Comparison of ENCODE assay signal across 22 cellular contexts in genomic region chr4:151691639-151692442, GRCh38.
A peak's percentile ranks its signal among the peaks of the same experiment; 100 is the strongest.
DNase-seq lines count a peak whose midpoint lies in the region; ATAC-seq and TF ChIP-seq lines count a peak whose summit lies in the region.
"Had no signal": no experiment of that assay in that cellular context is flagged by ENCODE, and none has a peak within 500 bp of the region (broad histone marks: within the 10 kb centered on the region; RNA-seq: fewer than 3 reads in every experiment).

No MANE protein-coding gene starts in this region.

- peaks cover 20 to 62% (median 50%) of the 10 kb centered on the region in 3 donors for H3K4me1 ChIP-seq in esophagus squamous epithelium
- H3K4me1 ChIP-seq in endodermal cell (ENCODE audit: control insufficient read depth, insufficient read depth, low read length), result peaks cover 13% of the 10 kb centered on the region

- TF ChIP-seq CTCF in esophagus squamous epithelium (IDR thresholded peaks at IDR 0.05) (no peak), endodermal cell (conservative IDR thresholded peaks at IDR 0.05) (no peak)

- H3K4me1 Mint-ChIP-seq in endodermal cell, result peaks cover 7% of the 10 kb centered on the region
- H3K4me1 Mint-ChIP-seq: naive thymus-derived CD4-positive, alpha-beta T cell had no signal

- no peak overlapping the region for H3K9ac ChIP-seq in endodermal cell (ENCODE audit: extremely low read depth, low read length, poor library complexity, severe bottlenecking)

- H3K4me3 ChIP-seq in esophagus squamous epithelium, result no peak overlapping the region
- no peak overlapping the region for H3K4me3 ChIP-seq in endodermal cell (ENCODE audit: low read length)
- H3K4me3 ChIP-seq: adrenal gland, lung had no signal

- no peaks in the 10 kb centered on the region for H3K27me3 Mint-ChIP-seq in endodermal cell (ENCODE audit: insufficient read depth)
- H3K27me3 Mint-ChIP-seq: naive thymus-derived CD4-positive, alpha-beta T cell had no signal

- H3K36me3 Mint-ChIP-seq in endodermal cell (ENCODE audit: low read depth), result peaks cover 16% of the 10 kb centered on the region

- no peak overlapping the region for H3K27ac Mint-ChIP-seq in endodermal cell
- H3K27ac Mint-ChIP-seq: T-helper 1 cell treated with Interleukin-12 subunit alpha and Interleukin-12 subunit beta and Interleukin-4 antibody, amounts not matched to agents 30 μg/mL and 1 μg/mL, for 36 hours had no signal

- intact Hi-C loops in esophagus squamous epithelium (cut with DNase I), result no loop called here

- H3K9me3 Mint-ChIP-seq in endodermal cell, result peaks cover under 1% of the 10 kb centered on the region
- H3K9me3 Mint-ChIP-seq: activated T-cell treated with anti-CD3 and anti-CD28 coated beads, Interleukin-2, amount 50 U/mL, for 4 hours; naive thymus-derived CD4-positive, alpha-beta T cell; T-helper 1 cell treated with Interleukin-12 subunit alpha and Interleukin-12 subunit beta and Interleukin-4 antibody, amounts not matched to agents 30 μg/mL and 1 μg/mL, for 36 hours had no signal

- WGBS in esophagus squamous epithelium, 2 donors, result 65 to 73% methylated on average over 6 to 12 of the region's 14 CpGs
- WGBS in endodermal cell (ENCODE audit: insufficient coverage in 1 of 2, insufficient read length in 1 of 2), 2 experiments, result 82 to 90% methylated on average over 12 to 14 of the region's 14 CpGs

- no peak for ATAC-seq in GM21825 (IDR thresholded peaks at IDR 0.05; ENCODE audit: unreplicated experiment)
- ATAC-seq: activated T-cell treated with anti-CD3 and anti-CD28 coated beads, Interleukin-2, amount 50 U/mL, for 4 hours; naive thymus-derived CD4-positive, alpha-beta T cell had no signal

- no peaks in the 10 kb centered on the region for H3K36me3 ChIP-seq in esophagus squamous epithelium
- H3K36me3 ChIP-seq in endodermal cell (ENCODE audit: control insufficient read depth, insufficient read depth, low read length), result no peaks in the 10 kb centered on the region
- H3K36me3 ChIP-seq: adrenal gland had no signal

- H3K9me3 ChIP-seq in esophagus squamous epithelium (no peaks in the 10 kb centered on the region), endodermal cell (ENCODE audit: control insufficient read depth, low read length) (no peaks in the 10 kb centered on the region)
- H3K9me3 ChIP-seq: adrenal gland had no signal

- no peak for TF ChIP-seq POLR2A in esophagus squamous epithelium (IDR thresholded peaks at IDR 0.05)

- no peaks in the 10 kb centered on the region for H3K27me3 ChIP-seq in esophagus squamous epithelium
- H3K27me3 ChIP-seq in endodermal cell (ENCODE audit: control insufficient read depth, insufficient read depth, low read length, poor library complexity, severe bottlenecking), result no peaks in the 10 kb centered on the region
- H3K27me3 ChIP-seq: adrenal gland had no signal

- H3K27ac ChIP-seq in esophagus squamous epithelium, result peak overlapping the region; percentile 0 to 65 (median 50)
- H3K27ac ChIP-seq in temporal lobe (ENCODE audit: low read depth, low read length), result peak overlapping the region; percentile 52
- H3K27ac ChIP-seq in endodermal cell (ENCODE audit: low read depth, low read length), result no peak overlapping the region
- H3K27ac ChIP-seq: 22Rv1, adrenal gland had no signal

- no peak overlapping the region for H3K4me3 Mint-ChIP-seq in endodermal cell
- H3K4me3 Mint-ChIP-seq: activated T-cell treated with anti-CD3 and anti-CD28 coated beads, Interleukin-2, amount 50 U/mL, for 4 hours; naive thymus-derived CD4-positive, alpha-beta T cell; T-helper 1 cell treated with Interleukin-12 subunit alpha and Interleukin-12 subunit beta and Interleukin-4 antibody, amounts not matched to agents 30 μg/mL and 1 μg/mL, for 36 hours had no signal

- DNase-seq in DMS79 treated with DMSO at 0.1 percent for 48 hours (lab: John Stamatoyannopoulos, UW), result peak; percentile 12
- no peak for DNase-seq in DMS79 (lab: John Stamatoyannopoulos, UW)
- no peak for DNase-seq in esophagus squamous epithelium (lab: John Stamatoyannopoulos, UW)
- DNase-seq in myocyte (ENCODE audit: low read depth), result peak; percentile 83
- no peak for DNase-seq in endodermal cell
- no peak for DNase-seq in COLO668 (lab: John Stamatoyannopoulos, UW; ENCODE audit: unreplicated experiment)
- DNase-seq: activated CD8-positive, alpha-beta memory T cell treated with anti-CD3 and anti-CD28 coated beads for 24 hours; activated naive CD4-positive, alpha-beta T cell; activated T-cell treated with anti-CD3 and anti-CD28 coated beads, Interleukin-2, amount 50 U/mL, for 4 hours; foreskin melanocyte; islet precursor cell; KBM-7; naive thymus-derived CD4-positive, alpha-beta T cell; NCI-H187; OCI-M1; SHP77 treated with DMSO at 0.1 percent for 48 hours had no signal

Comparison
In these comparisons a context has a peak if more than half of its experiments do, and no peak if none do; other contexts are left out.
1. DNase-seq: peak in DMS79 treated with DMSO at 0.1 percent for 48 hours (single experiment) and myocyte (single experiment); none in DMS79 (single experiment), esophagus squamous epithelium (single experiment), endodermal cell (single experiment) and COLO668 (single experiment).